26 cellular contexts compared by ENCODE assay signal in genomic region chr13:75617230-75617629, GRCh38.
"Had no signal": no experiment of that assay in that cellular context is flagged by ENCODE, and none has a peak within 500 bp of the region (broad histone marks: within the 10 kb centered on the region; RNA-seq: fewer than 3 reads in every experiment).

No MANE protein-coding gene starts in this region.

- H3K27me3 ChIP-seq: stomach, suprapubic skin, testis, thyroid gland, tibial artery, tibial nerve, transverse colon, upper lobe of left lung, upper lobe of right lung, uterus, vagina had no signal

- H3K36me3 ChIP-seq: suprapubic skin, thoracic aorta, thyroid gland, tibial artery, transverse colon, upper lobe of right lung, uterus, vagina had no signal

- DNase-seq: stimulated activated CD4-positive, alpha-beta T cell treated with anti-CD3 and anti-CD28 coated beads, Interleukin-2, amount 100 ng/mL, for 48 hours; stimulated activated CD4-positive, alpha-beta T cell treated with anti-CD3 and anti-CD28 coated beads, Interleukin-4, amount 100 ng/mL, for 1 hour; stimulated activated CD4-positive, alpha-beta T cell treated with anti-CD3 and anti-CD28 coated beads, Interleukin-4, amount 100 ng/mL, for 24 hours; stimulated activated CD4-positive, alpha-beta T cell treated with anti-CD3 and anti-CD28 coated beads, Interleukin-4, amount 100 ng/mL, for 4 hours; stimulated activated CD8-positive, alpha-beta memory T cell treated with anti-CD3 and anti-CD28 coated beads, Interleukin-4, amount 100 ng/mL, for 48 hours; stimulated activated naive B cell treated with anti-CD40 and anti-IgM and Interleukin-4, amounts not matched to agents 10 μg/mL and 1 μg/mL and 100 μg/mL, for 72 hours; stimulated activated naive CD4-positive, alpha-beta T cell; stimulated activated naive CD4-positive, alpha-beta T cell treated with Interleukin-2 at 50 U/mL for 16 hours; stimulated activated naive CD8-positive, alpha-beta T cell treated with anti-CD3 and anti-CD28 coated beads, Interleukin-15, amount 100 ng/mL, for 72 hours; stimulated activated naive CD8-positive, alpha-beta T cell treated with anti-CD3 and anti-CD28 coated beads, Interleukin-15, Interleukin-2, amounts not matched to agents 100 U/mL and 50 U/mL, for 24 hours; stomach; substantia nigra; testis; thyroid gland; tibial artery; transverse colon; upper lobe of left lung; upper lobe of right lung; uterus had no signal

- H3K4me1 ChIP-seq: stomach, suprapubic skin, testis, tibial nerve, transverse colon, upper lobe of left lung, upper lobe of right lung, uterus, vagina had no signal

- FAIRE-seq: urothelium cell line had no signal

- ATAC-seq: stimulated activated effector memory CD8-positive, alpha-beta T cell treated with anti-CD3 and anti-CD28 coated beads, Interleukin-12 subunit alpha, Interleukin-12 subunit beta, amount 100 ng/mL, for 72 hours; stimulated activated memory B cell treated with anti-CD40 and anti-IgM and Interleukin-4, amounts not matched to agents 10 μg/mL and 1 μg/mL and 100 μg/mL, for 72 hours; stimulated activated naive B cell treated with anti-CD40 and anti-IgM and Interleukin-4, amounts not matched to agents 10 μg/mL and 1 μg/mL and 100 μg/mL, for 72 hours; stimulated activated naive CD8-positive, alpha-beta T cell treated with anti-CD3 and anti-CD28 coated beads, Interleukin-15, amount 100 ng/mL, for 72 hours; stimulated activated naive CD8-positive, alpha-beta T cell treated with anti-CD3 and anti-CD28 coated beads, Interleukin-15, Interleukin-2, amounts not matched to agents 100 U/mL and 50 U/mL, for 24 hours; upper lobe of right lung had no signal

- H3K4me3 ChIP-seq: stomach, suprapubic skin, testis, thoracic aorta, thyroid gland, tibial artery, tibial nerve, transverse colon, upper lobe of left lung, upper lobe of right lung, uterus, vagina had no signal

- H3K27ac ChIP-seq: stomach, suprapubic skin, testis, thoracic aorta, tibial artery, tibial nerve, transverse colon, upper lobe of left lung, upper lobe of right lung, uterus, vagina had no signal

- H3K9me3 ChIP-seq: stomach, suprapubic skin, testis, thoracic aorta, thyroid gland, tibial artery, tibial nerve, transverse colon, upper lobe of left lung, upper lobe of right lung, uterus, vagina had no signal
